1 cellular context compared by ENCODE assay signal in the genomic region with DNA sequence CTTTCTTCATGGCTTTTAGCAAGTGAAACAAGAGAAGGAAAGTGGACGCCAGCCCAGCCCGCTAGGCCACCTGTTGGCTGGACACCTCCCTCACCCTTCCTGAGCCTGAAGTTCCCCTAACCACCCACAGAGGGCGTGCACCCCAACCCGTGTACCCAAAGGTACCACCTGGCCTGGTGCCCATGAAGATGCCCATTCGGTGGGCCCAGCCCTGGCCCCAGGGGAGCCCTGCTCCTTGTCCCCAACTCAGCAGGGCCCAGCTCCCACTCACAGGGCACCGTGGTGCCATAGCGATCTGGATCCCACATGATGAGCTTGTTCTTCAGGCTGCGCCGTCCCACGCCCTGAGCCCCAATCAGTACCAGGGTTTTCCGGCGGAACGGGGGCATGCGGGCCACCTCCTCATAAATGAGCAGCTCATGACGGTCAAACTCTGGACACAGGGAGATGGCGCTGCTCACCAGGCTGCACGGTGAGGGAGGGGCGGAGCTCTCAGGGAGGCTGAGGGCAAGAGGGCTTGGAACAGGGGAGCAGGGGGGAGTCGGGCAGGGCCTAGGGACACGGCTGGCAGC.
TF ChIP-seq lines count a peak whose summit lies in the region.

No MANE protein-coding gene starts in this region.

TF ChIP-seq in HEK293T, 16 proteins besides CTCF, POLR2A, EP300 and RAD21 (continued from another document):
- no peak for TF ChIP-seq L3MBTL2 (conservative IDR thresholded peaks at IDR 0.05)
